ENCODE assay signal across 8 cellular contexts in the genomic region with DNA sequence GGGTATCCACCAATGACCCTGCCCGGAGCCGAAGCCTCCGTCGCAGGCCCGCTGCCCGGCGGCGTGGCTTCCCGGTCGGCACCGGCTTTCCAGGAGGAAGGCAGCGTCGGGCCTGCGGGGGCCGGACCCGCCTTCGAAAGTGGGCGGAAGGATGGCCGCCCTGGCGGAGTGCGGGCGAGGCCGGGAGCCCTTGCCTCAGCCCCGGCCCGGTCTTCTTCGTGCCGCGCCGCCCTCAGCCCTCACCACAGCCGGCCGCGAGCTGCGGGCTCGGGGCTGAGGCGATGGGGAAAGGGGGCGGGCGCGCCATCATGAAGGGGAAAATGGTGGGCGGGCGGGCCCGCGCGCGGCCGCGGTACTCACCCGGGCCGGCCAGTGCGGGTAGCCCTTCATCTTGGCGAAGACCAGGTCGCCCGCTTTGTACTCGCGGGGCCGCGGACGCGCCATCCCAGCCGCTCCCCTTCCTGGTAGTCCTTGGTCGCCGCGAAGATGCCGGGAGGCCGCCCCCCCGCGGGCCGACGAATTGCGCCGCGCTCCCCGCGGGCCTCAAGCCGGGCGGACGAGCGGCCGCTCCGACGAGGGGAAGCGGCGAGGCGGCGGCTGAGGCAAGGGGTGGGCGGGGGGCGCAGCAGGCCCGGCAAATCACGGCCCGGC.
DNase-seq lines count a peak whose midpoint lies in the region; ATAC-seq and FAIRE-seq lines count a peak whose summit lies in the region.

No MANE protein-coding gene starts in this region.

- H3K27me3 ChIP-seq in muscle layer of colon (ENCODE audit: control insufficient read depth in 1 of 2, insufficient read depth in 2 of 2, low read length in 2 of 2) = no peaks in the 10 kb centered on the region

- no peaks in the 10 kb centered on the region for H3K36me3 ChIP-seq in muscle layer of colon (ENCODE audit: insufficient read depth, low read length)

- peak overlapping the region; percentile 72 to 73 for H3K4me3 ChIP-seq in muscle layer of colon (ENCODE audit: low read depth in 1 of 2, low read length in 2 of 2)

- peak overlapping the region; percentile 80 for H3K27ac ChIP-seq in muscle layer of colon (ENCODE audit: low read depth, low read length)

- H3K9me3 ChIP-seq in muscle layer of colon (ENCODE audit: low read length) = no peaks in the 10 kb centered on the region

- no peak for FAIRE-seq in urothelium cell line (lab: Jason Lieb, UNC)

- DNase-seq in stimulated activated CD4-positive, alpha-beta T cell treated with anti-CD3 and anti-CD28 coated beads, Interleukin-15, amount 100 ng/mL, for 24 hours = peak; percentile 25
- no peak for DNase-seq in stimulated activated CD4-positive, alpha-beta T cell treated with anti-CD3 and anti-CD28 coated beads, Interleukin-4, amount 100 ng/mL, for 24 hours
- DNase-seq in activated CD8-positive, alpha-beta memory T cell treated with anti-CD3 and anti-CD28 coated beads, Interleukin-2, amount 50 U/mL, for 4 hours = peak; percentile 16
- peak; percentile 41 for DNase-seq in fibroblast of gingiva (ENCODE audit: low read depth)
- peak; percentile 56 for DNase-seq in urothelium cell line (ENCODE audit: low spot score)
- DNase-seq in central memory CD4-positive, alpha-beta T cell = no peak

- ATAC-seq in HG03354 (IDR thresholded peaks at IDR 0.05; ENCODE audit: poor library complexity, severe bottlenecking, unreplicated experiment) = peak; percentile 33

- H3K9ac ChIP-seq in muscle layer of colon (ENCODE audit: low read length) = peak overlapping the region; percentile 57

- H3K4me1 ChIP-seq in muscle layer of colon (ENCODE audit: insufficient read depth, low read length) = peaks cover 26% of the 10 kb centered on the region

Comparison
In these comparisons a context has a peak if more than half of its experiments do, and no peak if none do; other contexts are left out.
1. DNase-seq: peak in stimulated activated CD4-positive, alpha-beta T cell treated with anti-CD3 and anti-CD28 coated beads, Interleukin-15, amount 100 ng/mL, for 24 hours (single experiment), activated CD8-positive, alpha-beta memory T cell treated with anti-CD3 and anti-CD28 coated beads, Interleukin-2, amount 50 U/mL, for 4 hours (single experiment), fibroblast of gingiva (single experiment) and urothelium cell line (single experiment); none in stimulated activated CD4-positive, alpha-beta T cell treated with anti-CD3 and anti-CD28 coated beads, Interleukin-4, amount 100 ng/mL, for 24 hours (single experiment) and central memory CD4-positive, alpha-beta T cell (single experiment).